1 cellular context compared by ENCODE assay signal in the genomic region with DNA sequence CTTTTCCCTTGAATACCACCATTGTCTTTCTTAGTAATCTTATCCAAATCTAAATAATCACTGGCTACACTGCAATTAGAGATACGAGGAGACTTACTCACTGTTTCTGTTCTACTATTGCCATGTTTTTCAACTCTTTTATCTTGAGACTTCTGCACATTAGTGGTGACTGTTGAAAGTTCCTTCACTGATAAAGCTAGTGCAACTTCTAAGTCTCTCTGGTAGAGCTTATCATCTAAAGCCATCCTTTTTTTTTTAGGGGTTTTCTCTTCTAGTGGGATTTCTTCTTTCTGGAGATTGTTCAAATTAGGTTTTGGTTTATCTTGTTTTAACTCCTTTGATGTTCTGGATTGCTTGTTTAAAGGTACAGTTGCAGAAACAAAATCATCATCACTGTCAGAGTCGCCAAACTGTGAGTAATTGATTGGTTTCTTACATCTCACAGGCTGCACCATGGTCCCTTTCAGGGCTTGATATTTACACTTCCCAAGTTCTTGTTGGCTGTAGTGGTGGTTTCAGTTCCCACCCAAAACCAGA.
TF ChIP-seq lines count a peak whose summit lies in the region.

No MANE protein-coding gene starts in this region.

TF ChIP-seq in K562, 482 proteins besides CTCF, POLR2A, EP300 and RAD21 (continued from another document):
- no peak for TF ChIP-seq ZNF830 (CRISPR knock-in tag; IDR thresholded peaks at IDR 0.05)
- no peak for TF ChIP-seq POLR2AphosphoS5 (IDR thresholded peaks at IDR 0.05; ENCODE audit: control insufficient read depth, insufficient read depth, low read depth, low read length)
- TF ChIP-seq NCOR1 (IDR thresholded peaks at IDR 0.05): peak; percentile 90
- TF ChIP-seq GATA2 (CRISPR knock-in tag; IDR thresholded peaks at IDR 0.05): peak; percentile 57; the same call in 1 of the 2 replicates
- TF ChIP-seq, protein P1, sequence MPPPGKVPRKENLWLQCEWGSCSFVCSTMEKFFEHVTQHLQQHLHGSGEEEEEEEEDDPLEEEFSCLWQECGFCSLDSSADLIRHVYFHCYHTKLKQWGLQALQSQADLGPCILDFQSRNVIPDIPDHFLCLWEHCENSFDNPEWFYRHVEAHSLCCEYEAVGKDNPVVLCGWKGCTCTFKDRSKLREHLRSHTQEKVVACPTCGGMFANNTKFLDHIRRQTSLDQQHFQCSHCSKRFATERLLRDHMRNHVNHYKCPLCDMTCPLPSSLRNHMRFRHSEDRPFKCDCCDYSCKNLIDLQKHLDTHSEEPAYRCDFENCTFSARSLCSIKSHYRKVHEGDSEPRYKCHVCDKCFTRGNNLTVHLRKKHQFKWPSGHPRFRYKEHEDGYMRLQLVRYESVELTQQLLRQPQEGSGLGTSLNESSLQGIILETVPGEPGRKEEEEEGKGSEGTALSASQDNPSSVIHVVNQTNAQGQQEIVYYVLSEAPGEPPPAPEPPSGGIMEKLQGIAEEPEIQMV (tag; conservative IDR thresholded peaks at IDR 0.05; ENCODE audit: low read depth): no peak
- no peak for TF ChIP-seq CBX8 (IDR thresholded peaks at IDR 0.05; ENCODE audit: borderline replicate concordance, extremely low read depth, low read depth, low read length, poor library complexity, severe bottlenecking)
- no peak for TF ChIP-seq ZNF217 (CRISPR knock-in tag; IDR thresholded peaks at IDR 0.05)
- TF ChIP-seq, protein P2, sequence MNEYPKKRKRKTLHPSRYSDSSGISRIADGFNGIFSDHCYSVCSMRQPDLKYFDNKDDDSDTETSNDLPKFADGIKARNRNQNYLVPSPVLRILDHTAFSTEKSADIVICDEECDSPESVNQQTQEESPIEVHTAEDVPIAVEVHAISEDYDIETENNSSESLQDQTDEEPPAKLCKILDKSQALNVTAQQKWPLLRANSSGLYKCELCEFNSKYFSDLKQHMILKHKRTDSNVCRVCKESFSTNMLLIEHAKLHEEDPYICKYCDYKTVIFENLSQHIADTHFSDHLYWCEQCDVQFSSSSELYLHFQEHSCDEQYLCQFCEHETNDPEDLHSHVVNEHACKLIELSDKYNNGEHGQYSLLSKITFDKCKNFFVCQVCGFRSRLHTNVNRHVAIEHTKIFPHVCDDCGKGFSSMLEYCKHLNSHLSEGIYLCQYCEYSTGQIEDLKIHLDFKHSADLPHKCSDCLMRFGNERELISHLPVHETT (CRISPR knock-in tag; conservative IDR thresholded peaks at IDR 0.05 in 1 of 2, IDR thresholded peaks at IDR 0.05 in 1 of 2): peak in 1 of 2 experiments; percentile 62; a peak in 1 of 4 replicates
- TF ChIP-seq STAT5B (CRISPR knock-in tag; IDR thresholded peaks at IDR 0.05): no peak
- TF ChIP-seq MTA2 (IDR thresholded peaks at IDR 0.05; ENCODE audit: low read depth): peak; percentile 84
- TF ChIP-seq TRIM28 (IDR thresholded peaks at IDR 0.05): no peak
- TF ChIP-seq, protein P3, sequence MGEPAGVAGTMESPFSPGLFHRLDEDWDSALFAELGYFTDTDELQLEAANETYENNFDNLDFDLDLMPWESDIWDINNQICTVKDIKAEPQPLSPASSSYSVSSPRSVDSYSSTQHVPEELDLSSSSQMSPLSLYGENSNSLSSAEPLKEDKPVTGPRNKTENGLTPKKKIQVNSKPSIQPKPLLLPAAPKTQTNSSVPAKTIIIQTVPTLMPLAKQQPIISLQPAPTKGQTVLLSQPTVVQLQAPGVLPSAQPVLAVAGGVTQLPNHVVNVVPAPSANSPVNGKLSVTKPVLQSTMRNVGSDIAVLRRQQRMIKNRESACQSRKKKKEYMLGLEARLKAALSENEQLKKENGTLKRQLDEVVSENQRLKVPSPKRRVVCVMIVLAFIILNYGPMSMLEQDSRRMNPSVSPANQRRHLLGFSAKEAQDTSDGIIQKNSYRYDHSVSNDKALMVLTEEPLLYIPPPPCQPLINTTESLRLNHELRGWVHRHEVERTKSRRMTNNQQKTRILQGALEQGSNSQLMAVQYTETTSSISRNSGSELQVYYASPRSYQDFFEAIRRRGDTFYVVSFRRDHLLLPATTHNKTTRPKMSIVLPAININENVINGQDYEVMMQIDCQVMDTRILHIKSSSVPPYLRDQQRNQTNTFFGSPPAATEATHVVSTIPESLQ (CRISPR knock-in tag; IDR thresholded peaks at IDR 0.05): no peak
- TF ChIP-seq, protein P4, sequence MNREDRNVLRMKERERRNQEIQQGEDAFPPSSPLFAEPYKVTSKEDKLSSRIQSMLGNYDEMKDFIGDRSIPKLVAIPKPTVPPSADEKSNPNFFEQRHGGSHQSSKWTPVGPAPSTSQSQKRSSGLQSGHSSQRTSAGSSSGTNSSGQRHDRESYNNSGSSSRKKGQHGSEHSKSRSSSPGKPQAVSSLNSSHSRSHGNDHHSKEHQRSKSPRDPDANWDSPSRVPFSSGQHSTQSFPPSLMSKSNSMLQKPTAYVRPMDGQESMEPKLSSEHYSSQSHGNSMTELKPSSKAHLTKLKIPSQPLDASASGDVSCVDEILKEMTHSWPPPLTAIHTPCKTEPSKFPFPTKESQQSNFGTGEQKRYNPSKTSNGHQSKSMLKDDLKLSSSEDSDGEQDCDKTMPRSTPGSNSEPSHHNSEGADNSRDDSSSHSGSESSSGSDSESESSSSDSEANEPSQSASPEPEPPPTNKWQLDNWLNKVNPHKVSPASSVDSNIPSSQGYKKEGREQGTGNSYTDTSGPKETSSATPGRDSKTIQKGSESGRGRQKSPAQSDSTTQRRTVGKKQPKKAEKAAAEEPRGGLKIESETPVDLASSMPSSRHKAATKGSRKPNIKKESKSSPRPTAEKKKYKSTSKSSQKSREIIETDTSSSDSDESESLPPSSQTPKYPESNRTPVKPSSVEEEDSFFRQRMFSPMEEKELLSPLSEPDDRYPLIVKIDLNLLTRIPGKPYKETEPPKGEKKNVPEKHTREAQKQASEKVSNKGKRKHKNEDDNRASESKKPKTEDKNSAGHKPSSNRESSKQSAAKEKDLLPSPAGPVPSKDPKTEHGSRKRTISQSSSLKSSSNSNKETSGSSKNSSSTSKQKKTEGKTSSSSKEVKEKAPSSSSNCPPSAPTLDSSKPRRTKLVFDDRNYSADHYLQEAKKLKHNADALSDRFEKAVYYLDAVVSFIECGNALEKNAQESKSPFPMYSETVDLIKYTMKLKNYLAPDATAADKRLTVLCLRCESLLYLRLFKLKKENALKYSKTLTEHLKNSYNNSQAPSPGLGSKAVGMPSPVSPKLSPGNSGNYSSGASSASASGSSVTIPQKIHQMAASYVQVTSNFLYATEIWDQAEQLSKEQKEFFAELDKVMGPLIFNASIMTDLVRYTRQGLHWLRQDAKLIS (CRISPR knock-in tag; IDR thresholded peaks at IDR 0.05): no peak
- TF ChIP-seq, protein P5, sequence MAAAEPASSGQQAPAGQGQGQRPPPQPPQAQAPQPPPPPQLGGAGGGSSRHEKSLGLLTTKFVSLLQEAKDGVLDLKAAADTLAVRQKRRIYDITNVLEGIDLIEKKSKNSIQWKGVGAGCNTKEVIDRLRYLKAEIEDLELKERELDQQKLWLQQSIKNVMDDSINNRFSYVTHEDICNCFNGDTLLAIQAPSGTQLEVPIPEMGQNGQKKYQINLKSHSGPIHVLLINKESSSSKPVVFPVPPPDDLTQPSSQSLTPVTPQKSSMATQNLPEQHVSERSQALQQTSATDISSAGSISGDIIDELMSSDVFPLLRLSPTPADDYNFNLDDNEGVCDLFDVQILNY (CRISPR knock-in tag; IDR thresholded peaks at IDR 0.05): no peak
- 0 out of 2 replicates have a peak, but pooled peaks have one; percentile 19 for TF ChIP-seq BCOR (IDR thresholded peaks at IDR 0.05)
- no peak for TF ChIP-seq MCM7 (IDR thresholded peaks at IDR 0.05)
- TF ChIP-seq, protein P6, sequence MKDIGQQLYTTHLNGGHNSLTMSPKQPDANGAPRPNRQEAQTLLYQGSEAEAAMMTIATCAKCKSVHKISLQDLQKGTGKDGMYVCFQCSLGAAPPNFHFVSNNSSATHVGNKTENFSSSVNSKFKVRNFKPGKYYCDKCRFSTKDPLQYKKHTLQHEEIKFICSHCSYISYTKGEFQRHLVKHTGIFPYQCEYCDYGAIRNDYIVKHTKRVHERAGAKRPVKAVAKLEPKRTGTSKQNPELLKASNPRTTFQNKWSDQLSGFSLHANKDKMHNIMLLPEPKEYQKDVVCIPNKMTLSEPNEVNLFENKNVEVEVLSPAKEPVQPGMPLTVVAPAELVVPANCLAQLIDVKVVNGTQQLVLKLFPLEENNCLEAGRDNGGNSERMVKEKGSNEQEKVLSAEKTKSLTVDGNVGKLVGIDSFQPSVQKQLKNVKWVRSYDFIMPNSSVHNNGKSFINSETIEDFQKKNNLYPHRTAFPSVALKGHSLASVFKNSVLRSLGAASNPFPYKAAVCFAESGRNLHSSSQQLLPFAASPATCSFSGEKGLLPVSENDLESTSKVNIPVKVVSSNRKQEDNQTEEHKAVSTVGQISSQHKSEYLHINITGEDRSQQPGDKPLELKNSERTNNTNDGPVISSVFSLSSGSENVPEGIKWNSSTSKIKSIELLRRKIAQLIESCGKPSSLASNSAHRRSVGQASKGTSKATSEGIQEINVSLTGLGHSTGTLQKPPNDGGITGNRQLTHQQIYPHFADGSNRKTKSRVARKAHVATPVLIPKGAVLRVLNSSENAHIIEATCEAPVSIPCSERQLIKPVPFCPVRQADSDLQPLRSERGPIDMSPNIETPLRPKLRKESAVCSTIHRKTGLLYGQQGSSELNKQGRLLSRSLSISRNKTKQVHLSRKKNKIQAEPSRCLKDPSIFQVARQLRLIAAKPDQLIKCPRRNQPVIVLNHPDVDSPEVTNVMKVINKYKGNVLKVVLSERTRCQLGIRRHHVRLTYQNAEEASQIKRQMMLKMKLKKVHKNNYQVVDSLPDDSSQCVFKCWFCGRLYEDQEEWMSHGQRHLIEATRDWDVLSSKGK (CRISPR knock-in tag; IDR thresholded peaks at IDR 0.05): no peak
- TF ChIP-seq ARID2 (IDR thresholded peaks at IDR 0.05): no peak
- TF ChIP-seq ZNF444 (CRISPR knock-in tag; IDR thresholded peaks at IDR 0.05): no peak
- no peak for TF ChIP-seq MIER1 (IDR thresholded peaks at IDR 0.05; ENCODE audit: low read depth)
- TF ChIP-seq ZNF143 (CRISPR knock-in tag; IDR thresholded peaks at IDR 0.05): no peak
- peak in 1 of 2 experiments; percentile 92; a peak in 2 of 4 replicates for TF ChIP-seq RCOR1 (IDR thresholded peaks at IDR 0.05; ENCODE audit: borderline replicate concordance in 1 of 2, low read depth in 2 of 2, low read length in 2 of 2)
- TF ChIP-seq TEAD4 (IDR thresholded peaks at IDR 0.05; ENCODE audit: low read length): peak; percentile 96
- no peak for TF ChIP-seq TEAD4 (CRISPR knock-in tag; IDR thresholded peaks at IDR 0.05; ENCODE audit: borderline replicate concordance)
- TF ChIP-seq HDAC3 (IDR thresholded peaks at IDR 0.05; ENCODE audit: borderline replicate concordance, partially characterized antibody): peak; percentile 69
- TF ChIP-seq DMBX1 (CRISPR knock-in tag; IDR thresholded peaks at IDR 0.05; ENCODE audit: borderline replicate concordance): 0 out of 2 replicates have a peak, but pooled peaks have one; percentile 47
- TF ChIP-seq PHF21A (IDR thresholded peaks at IDR 0.05; ENCODE audit: borderline replicate concordance, low read depth): no peak
- no peak for TF ChIP-seq SUPT5H (IDR thresholded peaks at IDR 0.05)
- TF ChIP-seq SREBF1 (IDR thresholded peaks at IDR 0.05; ENCODE audit: borderline replicate concordance, low read depth, low read length): no peak
- TF ChIP-seq ZNF408 (CRISPR knock-in tag; IDR thresholded peaks at IDR 0.05; ENCODE audit: low read depth): no peak
- TF ChIP-seq CBX2 (IDR thresholded peaks at IDR 0.05; ENCODE audit: insufficient read depth, low read length, poor library complexity, severe bottlenecking): no peak
- TF ChIP-seq NONO (IDR thresholded peaks at IDR 0.05; ENCODE audit: low read depth in 2 of 2, low read length in 1 of 2): no peak
- TF ChIP-seq NFRKB (IDR thresholded peaks at IDR 0.05; ENCODE audit: low read depth): no peak
- no peak for TF ChIP-seq BRCA1 (IDR thresholded peaks at IDR 0.05)
- TF ChIP-seq BRCA1 (CRISPR knock-in tag; IDR thresholded peaks at IDR 0.05): no peak
- TF ChIP-seq KDM2B (CRISPR knock-in tag; IDR thresholded peaks at IDR 0.05): no peak
- no peak for TF ChIP-seq FOXA1 (IDR thresholded peaks at IDR 0.05; ENCODE audit: borderline replicate concordance)
